Comparison of ENCODE assay signal across 1 cellular context in genomic region chr6:2756687-2757224, GRCh38.
A peak's percentile ranks its signal among the peaks of the same experiment; 100 is the strongest.
TF ChIP-seq lines count a peak whose summit lies in the region.

No MANE protein-coding gene starts in this region.

TF ChIP-seq in K562, 482 proteins besides CTCF, POLR2A, EP300 and RAD21 (continued from another document):
- TF ChIP-seq RERE (CRISPR knock-in tag; IDR thresholded peaks at IDR 0.05; ENCODE audit: borderline replicate concordance): no peak
- peak; percentile 49; the same call in 1 of the 2 replicates for TF ChIP-seq C11orf30 (IDR thresholded peaks at IDR 0.05; ENCODE audit: low read depth)
- TF ChIP-seq MTA3 (IDR thresholded peaks at IDR 0.05; ENCODE audit: borderline replicate concordance): no peak
- no peak for TF ChIP-seq JUNB (CRISPR knock-in tag; conservative IDR thresholded peaks at IDR 0.05)
- TF ChIP-seq CHD4 (IDR thresholded peaks at IDR 0.05; ENCODE audit: insufficient read depth, insufficient replicate concordance, low read depth, low read length, poor library complexity, severe bottlenecking): no peak
- no peak for TF ChIP-seq ZNF121 (CRISPR knock-in tag; conservative IDR thresholded peaks at IDR 0.05)
- no peak for TF ChIP-seq ZNF507 (tag; conservative IDR thresholded peaks at IDR 0.05)
- 0 out of 2 replicates have a peak, but pooled peaks have one; percentile 36 for TF ChIP-seq MAFG (tag; conservative IDR thresholded peaks at IDR 0.05)
- TF ChIP-seq PTBP1 (IDR thresholded peaks at IDR 0.05; ENCODE audit: low read depth, low read length): no peak
- no peak for TF ChIP-seq ZNF699 (CRISPR knock-in tag; IDR thresholded peaks at IDR 0.05; ENCODE audit: insufficient replicate concordance)
